1 cellular context compared by ENCODE assay signal in genomic region chr2:241218131-241219029, GRCh38.
TF ChIP-seq lines count a peak whose summit lies in the region.

No MANE protein-coding gene starts in this region.

TF ChIP-seq in HepG2, 621 proteins besides CTCF, POLR2A, EP300 and RAD21 (continued from another document and continues in another):
- no peak for TF ChIP-seq ZNF589 (CRISPR knock-in tag; conservative IDR thresholded peaks at IDR 0.05)
- TF ChIP-seq ADNP (CRISPR knock-in tag; IDR thresholded peaks at IDR 0.05), result no peak
- TF ChIP-seq JARID2 (CRISPR knock-in tag; IDR thresholded peaks at IDR 0.05; ENCODE audit: insufficient replicate concordance), result no peak
- TF ChIP-seq NR2F2 (IDR thresholded peaks at IDR 0.05; ENCODE audit: borderline replicate concordance, low read depth), result no peak
- TF ChIP-seq DBP (CRISPR knock-in tag; IDR thresholded peaks at IDR 0.05; ENCODE audit: not compliant biosample characterization), result no peak
- peak; percentile 28 to 45 for TF ChIP-seq HMGXB4 (CRISPR knock-in tag; IDR thresholded peaks at IDR 0.05; ENCODE audit: borderline replicate concordance in 1 of 2, low read depth in 1 of 2)
- TF ChIP-seq HIVEP1 (CRISPR knock-in tag; IDR thresholded peaks at IDR 0.05), result peak; percentile 37; the same call in 1 of the 2 replicates
- no peak for TF ChIP-seq ZNF501 (CRISPR knock-in tag; IDR thresholded peaks at IDR 0.05)
- TF ChIP-seq HCFC1 (IDR thresholded peaks at IDR 0.05; ENCODE audit: low read depth, low read length), result no peak
- TF ChIP-seq HOMEZ (CRISPR knock-in tag; IDR thresholded peaks at IDR 0.05; ENCODE audit: low read depth), result no peak
- peak; percentile 75; the same call in 1 of the 2 replicates for TF ChIP-seq NFAT5 (CRISPR knock-in tag; IDR thresholded peaks at IDR 0.05)
- TF ChIP-seq HNF1A (IDR thresholded peaks at IDR 0.05; ENCODE audit: low read depth), result no peak
- peak; percentile 41; the same call in 1 of the 2 replicates for TF ChIP-seq HNF1A (CRISPR knock-in tag; IDR thresholded peaks at IDR 0.05; ENCODE audit: borderline replicate concordance)
- peak; percentile 91 for TF ChIP-seq ZBTB7A (CRISPR knock-in tag; IDR thresholded peaks at IDR 0.05)
- TF ChIP-seq RORA (CRISPR knock-in tag; IDR thresholded peaks at IDR 0.05), result no peak
- TF ChIP-seq ZBTB25 (CRISPR knock-in tag; IDR thresholded peaks at IDR 0.05), result no peak
- peak; percentile 63; the same call in 1 of the 2 replicates for TF ChIP-seq ZFP82 (CRISPR knock-in tag; IDR thresholded peaks at IDR 0.05; ENCODE audit: borderline replicate concordance)
- TF ChIP-seq SKIL (CRISPR knock-in tag; IDR thresholded peaks at IDR 0.05; ENCODE audit: borderline replicate concordance), result peak; percentile 68; the same call in 1 of the 2 replicates
- TF ChIP-seq ZXDC (CRISPR knock-in tag; IDR thresholded peaks at IDR 0.05), result no peak
- TF ChIP-seq ZNF138 (CRISPR knock-in tag; IDR thresholded peaks at IDR 0.05; ENCODE audit: low read depth), result no peak
- TF ChIP-seq HDAC2 (CRISPR knock-in tag; IDR thresholded peaks at IDR 0.05), result peak; percentile 37; the same call in 1 of the 2 replicates
- TF ChIP-seq PRMT3 (CRISPR knock-in tag; IDR thresholded peaks at IDR 0.05; ENCODE audit: borderline replicate concordance, low read depth), result no peak
- no peak for TF ChIP-seq TEF (CRISPR knock-in tag; IDR thresholded peaks at IDR 0.05)
- no peak for TF ChIP-seq ZNF780A (CRISPR knock-in tag; IDR thresholded peaks at IDR 0.05)
- 0 out of 2 replicates have a peak, but pooled peaks have one; percentile 18 for TF ChIP-seq ZFAT (CRISPR knock-in tag; conservative IDR thresholded peaks at IDR 0.05)
- 0 out of 2 replicates have a peak, but pooled peaks have one; percentile 79 for TF ChIP-seq ZNF441 (CRISPR knock-in tag; IDR thresholded peaks at IDR 0.05; ENCODE audit: borderline replicate concordance)
- TF ChIP-seq SATB2 (CRISPR knock-in tag; IDR thresholded peaks at IDR 0.05), result peak; percentile 62; the same call in 1 of the 2 replicates
- TF ChIP-seq TFE3 (CRISPR knock-in tag; IDR thresholded peaks at IDR 0.05), result 0 out of 2 replicates have a peak, but pooled peaks have one; percentile 44
- no peak for TF ChIP-seq ZKSCAN1 (IDR thresholded peaks at IDR 0.05; ENCODE audit: low read length)
- TF ChIP-seq FOSL2 (CRISPR knock-in tag; IDR thresholded peaks at IDR 0.05), result 0 out of 2 replicates have a peak, but pooled peaks have one; percentile 23
